30 cellular contexts compared by ENCODE assay signal in genomic region chr15:84883433-84883832, GRCh38. TPM values are rescaled to one million over a fixed set of nuclear protein-coding genes. Genes with fewer than 3 reads are reported as not detected.
DNase-seq lines count a peak whose midpoint lies in the region; ATAC-seq and TF ChIP-seq lines count a peak whose summit lies in the region.
"Had no signal": no experiment of that assay in that cellular context is flagged by ENCODE, and none has a peak within 500 bp of the region (broad histone marks: within the 10 kb centered on the region; RNA-seq: fewer than 3 reads in every experiment).

No MANE protein-coding gene starts in this region.

- H3K36me3 Mint-ChIP-seq in WTC11: no peaks in the 10 kb centered on the region

- H3K4me3 Mint-ChIP-seq in WTC11: no peak overlapping the region
- H3K4me3 Mint-ChIP-seq: activated naive CD4-positive, alpha-beta T cell treated with anti-CD3 and anti-CD28 coated beads for 36 hours; activated T-helper 1 cell treated with anti-CD3 and anti-CD28 coated beads, Interleukin-12 subunit alpha, Interleukin-12 subunit beta, Interleukin-2, Interleukin-4 antibody, amounts not matched to agents 30 ng/mL and 10 ng/mL and 1 ng/mL, durations not matched to agents 14 hours and 24 hours and 36 hours; neural crest cell; stimulated activated naive CD8-positive, alpha-beta T cell treated with anti-CD3 and anti-CD28 coated beads, Interleukin-15, Interleukin-2, amounts not matched to agents 100 ng/mL and 50 ng/mL, for 24 hours had no signal

- ATAC-seq in Right ventricle myocardium superior (ENCODE audit: poor library complexity) (peak; percentile 36), WTC11 (no peak), mucosa of descending colon (no peak)

- DNase-seq in Right ventricle myocardium superior: no peak
- no peak for DNase-seq in cardiac septum (ENCODE audit: low spot score)
- peak; percentile 22 for DNase-seq in fibroblast of the aortic adventitia (ENCODE audit: low read depth)
- no peak for DNase-seq in tibial artery
- no peak for DNase-seq in WTC11 (ENCODE audit: low spot score)
- DNase-seq in mucosa of descending colon: no peak
- DNase-seq in NCI-H146 (lab: John Stamatoyannopoulos, UW): no peak
- DNase-seq: activated CD4-positive, alpha-beta T cell treated with anti-CD3 and anti-CD28 coated beads, Interleukin-2, amount 50 U/mL, for 48 hours; activated naive CD4-positive, alpha-beta T cell treated with anti-CD3 and anti-CD28 coated beads for 36 hours; adrenal gland; dermis blood vessel endothelial cell; DMS79; GDM1; islet precursor cell; NCI-H1436 treated with DMSO at 0.1 percent for 48 hours; NCI-H526; NK-92 treated with Interleukin-12 subunit alpha and Interleukin-12 subunit beta, amount 100 ng/mL, for 24 hours; psoas muscle; SIG-M5; T-helper 9 cell had no signal

- H3K36me3 ChIP-seq in liver (ENCODE audit: control insufficient read depth in 4 of 4, insufficient read depth in 3 of 4, low read depth in 1 of 4, low read length in 3 of 4) (peaks cover 0 to 4% (median 0%) of the 10 kb centered on the region in 4 donors), tibial artery (no peaks in the 10 kb centered on the region), mucosa of descending colon (ENCODE audit: low read depth) (no peaks in the 10 kb centered on the region)
- H3K36me3 ChIP-seq: adrenal gland, HAP-1 had no signal

- H3K27me3 Mint-ChIP-seq in WTC11 (ENCODE audit: low read depth): no peaks in the 10 kb centered on the region
- H3K27me3 Mint-ChIP-seq: stimulated activated naive CD8-positive, alpha-beta T cell treated with anti-CD3 and anti-CD28 coated beads, Interleukin-15, Interleukin-2, amounts not matched to agents 100 ng/mL and 50 ng/mL, for 24 hours had no signal

- H3K9me3 Mint-ChIP-seq in WTC11: no peaks in the 10 kb centered on the region
- H3K9me3 Mint-ChIP-seq: activated naive CD4-positive, alpha-beta T cell treated with anti-CD3 and anti-CD28 coated beads for 36 hours; activated T-helper 1 cell treated with anti-CD3 and anti-CD28 coated beads, Interleukin-12 subunit alpha, Interleukin-12 subunit beta, Interleukin-2, Interleukin-4 antibody, amounts not matched to agents 30 ng/mL and 10 ng/mL and 1 ng/mL, durations not matched to agents 14 hours and 24 hours and 36 hours; neural crest cell; stimulated activated naive CD8-positive, alpha-beta T cell treated with anti-CD3 and anti-CD28 coated beads, Interleukin-15, Interleukin-2, amounts not matched to agents 100 ng/mL and 50 ng/mL, for 24 hours had no signal

- TF ChIP-seq RAD21 in liver (IDR thresholded peaks at IDR 0.05): peak in 1 of 2 donors; percentile 38

- H3K4me1 Mint-ChIP-seq in WTC11: peaks cover 8% of the 10 kb centered on the region

- no peak for TF ChIP-seq CTCF in fibroblast of the aortic adventitia (IDR thresholded peaks at IDR 0.05; ENCODE audit: insufficient read depth, low read length)
- TF ChIP-seq CTCF in liver (IDR thresholded peaks at IDR 0.05; ENCODE audit: low read depth, low read length, missing input control): no peak
- no peak for TF ChIP-seq CTCF in tibial artery (IDR thresholded peaks at IDR 0.05)
- no peak for TF ChIP-seq CTCF in WTC11 (IDR thresholded peaks at IDR 0.05)
- TF ChIP-seq CTCF in mucosa of descending colon (IDR thresholded peaks at IDR 0.05): no peak

- H3K9me3 ChIP-seq in liver (ENCODE audit: control insufficient read depth in 4 of 4, low read length in 3 of 4) (no peaks in the 10 kb centered on the region), tibial artery (no peaks in the 10 kb centered on the region), mucosa of descending colon (no peaks in the 10 kb centered on the region)
- H3K9me3 ChIP-seq: adrenal gland, Caco-2, HAP-1, psoas muscle had no signal

- intact Hi-C loops in Right ventricle myocardium superior (cut with DNase I): no loop called here
- intact Hi-C loops in cardiac septum (cut with DNase I): no loop called here
- intact Hi-C loops in tibial artery (cut with DNase I; ENCODE audit: low total_unique reads): no loop called here
- intact Hi-C loops in mucosa of descending colon (cut with DNase I, micrococcal nuclease): no loop called here

- WGBS in liver: 44% methylated on average over 6 of the region's 6 CpGs

- CTCF ChIA-PET in WTC11 (lab: Charles Lee): interaction anchor here (3.1 kb wide), 1 partner anchor 45 kb away, joined by 13 read pairs; no protein-coding TSS in a partner anchor

- H3K4me1 ChIP-seq in liver (ENCODE audit: control insufficient read depth in 4 of 4, insufficient read depth in 4 of 4, low read length in 3 of 4): peaks cover 5 to 33% (median 12%) of the 10 kb centered on the region in 4 donors
- peaks cover 0 to 18% (median 3%) of the 10 kb centered on the region in 4 donors for H3K4me1 ChIP-seq in tibial artery
- no peaks in the 10 kb centered on the region for H3K4me1 ChIP-seq in mucosa of descending colon (ENCODE audit: low read depth)
- H3K4me1 ChIP-seq: adrenal gland, HAP-1 had no signal

- POLR2A ChIA-PET in WTC11 (lab: Charles Lee): no interaction called here

- H3K9ac ChIP-seq in liver (ENCODE audit: low read depth in 1 of 2, low read length in 2 of 2): peak overlapping the region; percentile 65 to 95

- H3K4me3 ChIP-seq in fibroblast of the aortic adventitia (ENCODE audit: low read depth, low read length): no peak overlapping the region
- no peak overlapping the region for H3K4me3 ChIP-seq in liver (ENCODE audit: low read depth in 1 of 3, low read length in 3 of 3)
- no peak overlapping the region for H3K4me3 ChIP-seq in tibial artery
- no peak overlapping the region for H3K4me3 ChIP-seq in mucosa of descending colon
- H3K4me3 ChIP-seq: adrenal gland, HAP-1, psoas muscle, skin epidermis had no signal

- H3K27me3 ChIP-seq in liver (ENCODE audit: control insufficient read depth in 4 of 4, insufficient read depth in 4 of 4, low read length in 3 of 4): no peaks in the 10 kb centered on the region
- H3K27me3 ChIP-seq in tibial artery: peaks cover 0 to 3% of the 10 kb centered on the region in 2 donors
- H3K27me3 ChIP-seq: adrenal gland had no signal

- no peak overlapping the region for H3K27ac Mint-ChIP-seq in WTC11
- H3K27ac Mint-ChIP-seq: activated naive CD4-positive, alpha-beta T cell treated with anti-CD3 and anti-CD28 coated beads for 36 hours; activated T-helper 1 cell treated with anti-CD3 and anti-CD28 coated beads, Interleukin-12 subunit alpha, Interleukin-12 subunit beta, Interleukin-2, Interleukin-4 antibody, amounts not matched to agents 30 ng/mL and 10 ng/mL and 1 ng/mL, durations not matched to agents 14 hours and 24 hours and 36 hours; stimulated activated naive CD8-positive, alpha-beta T cell treated with anti-CD3 and anti-CD28 coated beads, Interleukin-15, Interleukin-2, amounts not matched to agents 100 ng/mL and 50 ng/mL, for 24 hours had no signal

- H3K27ac ChIP-seq in liver (ENCODE audit: low read depth in 1 of 2, low read length in 2 of 2): peak overlapping the region; percentile 93 to 99
- H3K27ac ChIP-seq in tibial artery: peak overlapping the region; percentile 44 to 46
- H3K27ac ChIP-seq: 22Rv1, adrenal gland, C4-2B, psoas muscle, skin epidermis had no signal

TF ChIP-seq in liver, 16 proteins besides CTCF, POLR2A, EP300 and RAD21:
- peak; percentile 41 for TF ChIP-seq SP1 (IDR thresholded peaks at IDR 0.05)
- TF ChIP-seq RXRA (IDR thresholded peaks at IDR 0.05): no peak
- peak; percentile 65 for TF ChIP-seq ATF3 (IDR thresholded peaks at IDR 0.05)
- TF ChIP-seq JUND (IDR thresholded peaks at IDR 0.05): peak; percentile 79 to 82
- TF ChIP-seq YY1 (IDR thresholded peaks at IDR 0.05): peak; percentile 76

TF ChIP-seq in WTC11, 78 proteins besides CTCF, POLR2A, EP300 and RAD21 (continues in another document):
- no peak for TF ChIP-seq OVOL2 (CRISPR knock-in tag; IDR thresholded peaks at IDR 0.05; ENCODE audit: borderline replicate concordance)
- no peak for TF ChIP-seq ZBTB21 (CRISPR knock-in tag; IDR thresholded peaks at IDR 0.05; ENCODE audit: borderline replicate concordance)
- no peak for TF ChIP-seq CREB1 (CRISPR knock-in tag; IDR thresholded peaks at IDR 0.05)
- no peak for TF ChIP-seq IRF1 (CRISPR knock-in tag; IDR thresholded peaks at IDR 0.05)
- TF ChIP-seq PREB (CRISPR knock-in tag; IDR thresholded peaks at IDR 0.05; ENCODE audit: borderline replicate concordance): no peak
- TF ChIP-seq TCF7 (CRISPR knock-in tag; IDR thresholded peaks at IDR 0.05; ENCODE audit: low read depth): no peak
- TF ChIP-seq KAT7 (CRISPR knock-in tag; IDR thresholded peaks at IDR 0.05; ENCODE audit: borderline replicate concordance): no peak
- TF ChIP-seq ZMAT4 (CRISPR knock-in tag; IDR thresholded peaks at IDR 0.05): no peak
- no peak for TF ChIP-seq SOX15 (CRISPR knock-in tag; IDR thresholded peaks at IDR 0.05)
- TF ChIP-seq TP53 (CRISPR knock-in tag; IDR thresholded peaks at IDR 0.05): no peak

RNA-seq across cellular contexts. Expression of gene SLC28A1, which starts 1.0 kb away (rescaled TPM):
- total RNA-seq in Right ventricle myocardium superior (0.46 TPM), cardiac septum (0.83 TPM), fibroblast of the aortic adventitia (ENCODE audit: low replicate concordance) (not detected in 2 replicates), liver (10 to 100 TPM in 1 of 2 donors, under 1 TPM in 1; 0.09 to 39.7 TPM), WTC11 (2021) (0.14 to 0.16 TPM in 2 of 3 replicates, not detected in the other), mucosa of descending colon (not detected)
- polyA plus RNA-seq in liver: 10 to 100 TPM; 14.8 to 21.9 TPM
- total RNA-seq: activated naive CD4-positive, alpha-beta T cell treated with anti-CD3 and anti-CD28 coated beads for 36 hours; activated T-helper 1 cell treated with anti-CD3 and anti-CD28 coated beads, Interleukin-12 subunit alpha, Interleukin-12 subunit beta, Interleukin-2, Interleukin-4 antibody, amounts not matched to agents 30 ng/mL and 10 ng/mL and 1 ng/mL, durations not matched to agents 14 hours and 24 hours and 36 hours; Caco-2; dermis blood vessel endothelial cell; lung microvascular endothelial cell; neural crest cell had no signal
